Comparison of ENCODE assay signal across 18 cellular contexts in the genomic region with DNA sequence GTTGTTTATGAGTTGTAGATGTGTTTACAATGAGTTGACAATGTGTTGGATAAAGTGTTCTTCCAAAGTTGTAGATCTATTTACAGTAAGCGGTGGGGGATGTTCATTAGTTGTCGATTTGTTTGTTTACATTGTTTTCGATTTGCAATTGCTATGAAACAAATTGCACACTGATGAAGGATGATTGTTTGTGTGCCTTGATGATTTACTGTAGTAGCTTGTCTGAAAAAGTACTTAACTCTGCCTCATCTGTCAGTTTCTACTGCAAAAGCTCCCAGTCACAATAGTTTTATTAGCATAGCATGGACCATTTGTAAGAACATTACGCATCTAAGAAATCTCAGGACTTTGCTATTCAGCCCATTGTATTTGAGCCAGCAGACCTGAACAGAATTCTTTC.
"Had no signal": no experiment of that assay in that cellular context is flagged by ENCODE, and none has a peak within 500 bp of the region (broad histone marks: within the 10 kb centered on the region; RNA-seq: fewer than 3 reads in every experiment).

No MANE protein-coding gene starts in this region.

- H3K36me3 ChIP-seq: colonic mucosa, esophagus squamous epithelium, neutrophil, right atrium auricular region, sigmoid colon had no signal

- H3K27me3 ChIP-seq: colonic mucosa, esophagus squamous epithelium, foreskin keratinocyte, neutrophil, right atrium auricular region, sigmoid colon had no signal

- H3K4me1 Mint-ChIP-seq: naive B cell had no signal

- H3K27me3 Mint-ChIP-seq: naive B cell, type B pancreatic cell had no signal

- H3K4me1 ChIP-seq: colonic mucosa, esophagus squamous epithelium, foreskin keratinocyte, right atrium auricular region, sigmoid colon had no signal

- H3K4me3 Mint-ChIP-seq: naive B cell, nephron progenitor cell, type B pancreatic cell had no signal

- H3K36me3 Mint-ChIP-seq: naive B cell, type B pancreatic cell had no signal

- H3K27ac ChIP-seq: colonic mucosa, esophagus squamous epithelium, foreskin keratinocyte, neutrophil, right atrium auricular region, sigmoid colon, skin epidermis had no signal

- H3K9me3 Mint-ChIP-seq: type B pancreatic cell had no signal

- ATAC-seq: foreskin keratinocyte, left ventricle myocardium superior had no signal

- DNase-seq: colonic mucosa; dermis blood vessel endothelial cell; esophagus squamous epithelium; foreskin keratinocyte; kidney; left colon; left ventricle myocardium superior; mesendoderm; naive B cell; nephron progenitor cell; sigmoid colon; stimulated activated CD4-positive, alpha-beta T cell treated with anti-CD3 and anti-CD28 coated beads, Interleukin-12 subunit alpha, Interleukin-12 subunit beta, amount 100 ng/mL, for 4 hours; stimulated activated naive CD4-positive, alpha-beta T cell had no signal

- H3K4me3 ChIP-seq: colonic mucosa, esophagus squamous epithelium, lung, right atrium auricular region, sigmoid colon, skin epidermis had no signal

- H3K27ac Mint-ChIP-seq: naive B cell, nephron progenitor cell, type B pancreatic cell had no signal

- H3K9me3 ChIP-seq: colonic mucosa, esophagus squamous epithelium, neutrophil, right atrium auricular region, sigmoid colon had no signal
